26 cellular contexts compared by ENCODE assay signal in the genomic region with DNA sequence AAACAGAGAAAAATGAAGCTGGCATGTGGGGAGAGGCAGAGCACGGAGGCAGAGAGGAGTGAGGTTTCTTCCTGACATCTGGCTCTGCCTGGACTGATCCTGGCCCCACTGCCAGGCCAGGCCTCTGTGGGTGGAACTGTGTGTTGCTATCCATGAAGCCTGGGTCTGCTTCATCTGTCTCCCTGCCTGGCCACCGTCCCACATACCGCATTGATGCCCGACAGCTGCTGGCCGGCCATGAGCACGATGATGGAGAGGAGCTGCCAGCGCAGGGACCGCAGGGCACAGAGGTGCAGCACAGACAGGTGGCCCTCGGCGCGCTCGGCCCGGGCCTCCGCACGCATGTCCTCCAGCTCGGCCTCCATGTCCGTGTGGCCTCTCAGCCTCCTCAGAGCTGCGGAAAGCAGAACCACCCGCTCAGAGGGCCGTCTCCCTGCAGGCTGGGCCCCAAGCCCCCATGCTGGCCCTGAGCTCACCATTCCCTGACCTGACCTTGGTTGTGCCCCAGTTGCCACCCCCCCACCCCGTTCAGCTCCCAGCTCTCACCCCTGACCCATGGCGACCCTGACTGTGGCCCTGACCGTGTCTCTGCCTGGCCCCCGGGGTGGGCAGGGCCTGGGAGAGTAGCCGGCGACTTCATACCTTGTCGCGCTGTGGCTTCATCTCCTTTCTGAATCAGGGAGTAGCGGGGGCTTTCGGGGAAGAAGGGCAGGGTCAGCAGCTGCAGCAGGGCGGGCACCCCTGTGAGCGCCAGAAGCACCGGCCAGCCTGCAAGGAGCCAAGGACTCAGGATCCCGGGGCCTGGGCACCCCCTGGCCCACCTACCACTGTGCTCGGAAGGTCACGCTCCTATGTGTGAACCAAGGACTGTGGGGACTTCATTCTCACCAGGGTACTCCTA. TPM values are rescaled to one million over a fixed set of nuclear protein-coding genes. Genes with fewer than 3 reads are reported as not detected.
DNase-seq lines count a peak whose midpoint lies in the region; ATAC-seq, FAIRE-seq and TF ChIP-seq lines count a peak whose summit lies in the region.
"Had no signal": no experiment of that assay in that cellular context is flagged by ENCODE, and none has a peak within 500 bp of the region (broad histone marks: within the 10 kb centered on the region; RNA-seq: fewer than 3 reads in every experiment).

No MANE protein-coding gene starts in this region.

- H3K9me2 ChIP-seq in OCI-LY1 (ENCODE audit: low read depth, low read length) = no peaks in the 10 kb centered on the region

- intact Hi-C loops in psoas muscle (cut with DNase I) = loop anchor here (5.0 to 10.0 kb wide), 2 partner anchors 80 to 88 kb away; no protein-coding TSS in a partner anchor

- H3K4me2 ChIP-seq in BLaER1 treated with 17β-estradiol and CSF1 and Interleukin-3, amounts not matched to agents 10 nM and 100 nM = peak overlapping the region in 10 of 11 experiments; percentile 28 to 87 (median 62); a peak in 17 of 22 replicates
- no peak overlapping the region for H3K4me2 ChIP-seq in OCI-LY1 (ENCODE audit: low read length)
- H3K4me2 ChIP-seq: A549, GM23338, KMS-11 had no signal

- DNase-seq in myocyte (ENCODE audit: low read depth) = peak; percentile 53
- no peak for DNase-seq in psoas muscle
- DNase-seq in GM12891 (ENCODE audit: insufficient read length, low spot score) = no peak
- no peak for DNase-seq in BE2C
- DNase-seq in H54 (ENCODE audit: insufficient read length, low spot score) = no peak
- DNase-seq: AML-193; CD8-positive, alpha-beta memory T cell; DMS153; HCEC 1CT; MM.1S; NCI-H2029; NCI-H446 treated with DMSO at 0.1 percent for 48 hours; NCI-H526; NCI-H82; NK-92 treated with Interleukin-12 subunit alpha and Interleukin-12 subunit beta, amount 100 ng/mL, for 24 hours; SHP77 treated with DMSO at 0.1 percent for 48 hours had no signal

- H3K4me1 ChIP-seq in BLaER1 treated with 17β-estradiol and CSF1 and Interleukin-3, amounts not matched to agents 10 nM and 100 nM = peaks cover 33 to 91% (median 80%) of the 10 kb centered on the region in 10 experiments
- peaks cover 42% of the 10 kb centered on the region for H3K4me1 ChIP-seq in OCI-LY1 (ENCODE audit: insufficient read depth, low read length, severe bottlenecking)
- no peaks in the 10 kb centered on the region for H3K4me1 ChIP-seq in psoas muscle
- no peaks in the 10 kb centered on the region for H3K4me1 ChIP-seq in BE2C
- H3K4me1 ChIP-seq: A549 had no signal

- H3K27ac ChIP-seq in BLaER1 treated with 17β-estradiol and CSF1 and Interleukin-3, amounts not matched to agents 10 nM and 100 nM = no peak overlapping the region
- H3K27ac ChIP-seq in OCI-LY1 (ENCODE audit: low read depth, low read length, poor library complexity, severe bottlenecking) (peak overlapping the region; percentile 45), psoas muscle (no peak overlapping the region)
- H3K27ac ChIP-seq: A549, HL-60, KMS-11, RWPE1 had no signal

- no peaks in the 10 kb centered on the region for H3F3A ChIP-seq in OCI-LY1 (ENCODE audit: insufficient read depth, low read length)

- H3K79me2 ChIP-seq in OCI-LY1 (ENCODE audit: insufficient read depth, low read length) = no peaks in the 10 kb centered on the region

- ATAC-seq in psoas muscle = peak in 3 of 4 donors; percentile 32 to 85 (median 62)
- ATAC-seq: A549, GM23338 had no signal

- TF ChIP-seq POLR2A in GM12891 (IDR thresholded peaks at IDR 0.05; ENCODE audit: low read depth, low read length) (no peak), H54 (IDR thresholded peaks at IDR 0.05; ENCODE audit: low read depth, low read length) (no peak)

- 68 to 70% (median 69%) methylated on average over 36 of the region's 36 CpGs for WGBS in psoas muscle, 3 donors

- no peaks in the 10 kb centered on the region for H3K9me3 ChIP-seq in BLaER1 treated with 17β-estradiol and CSF1 and Interleukin-3, amounts not matched to agents 10 nM and 100 nM (replicated peaks in 1 of 11)
- no peaks in the 10 kb centered on the region for H3K9me3 ChIP-seq in OCI-LY1 (ENCODE audit: low read length)
- no peaks in the 10 kb centered on the region for H3K9me3 ChIP-seq in psoas muscle
- H3K9me3 ChIP-seq in BE2C = no peaks in the 10 kb centered on the region
- H3K9me3 ChIP-seq: A549 had no signal

- no peak overlapping the region for H2AFZ ChIP-seq in OCI-LY1 (ENCODE audit: low read length)
- H2AFZ ChIP-seq: GM23338 had no signal

- TF ChIP-seq CTCF in OCI-LY1 (IDR thresholded peaks at IDR 0.05; ENCODE audit: low read length) = no peak
- TF ChIP-seq CTCF in psoas muscle (IDR thresholded peaks at IDR 0.05) = no peak
- TF ChIP-seq CTCF in BE2C (IDR thresholded peaks at IDR 0.05; ENCODE audit: low read depth, low read length) = no peak

- H3K4me3 ChIP-seq in BLaER1 treated with 17β-estradiol and CSF1 and Interleukin-3, amounts not matched to agents 10 nM and 100 nM = no peak overlapping the region
- H3K4me3 ChIP-seq in OCI-LY1 (ENCODE audit: low read depth, low read length, poor library complexity, severe bottlenecking) (no peak overlapping the region), psoas muscle (no peak overlapping the region), BE2C (ENCODE audit: low read depth, low read length) (no peak overlapping the region)
- H3K4me3 ChIP-seq: A549, GM23338 had no signal

- FAIRE-seq in GM12891 (lab: Jason Lieb, UNC) (no peak), H54 (lab: Jason Lieb, UNC) (no peak)
- FAIRE-seq: A549, GM18507 had no signal

- peaks cover 0 to 10% (median 0%) of the 10 kb centered on the region in 11 experiments; a peak in 3 of 22 replicates for H3K27me3 ChIP-seq in BLaER1 treated with 17β-estradiol and CSF1 and Interleukin-3, amounts not matched to agents 10 nM and 100 nM
- H3K27me3 ChIP-seq in OCI-LY1 (ENCODE audit: insufficient read depth, low read length) (0 out of 2 replicates have a peak, but pooled peaks cover 6% of the 10 kb centered on the region), psoas muscle (ENCODE audit: insufficient read depth in 3 of 3, low read length in 2 of 3) (no peaks in the 10 kb centered on the region), BE2C (no peaks in the 10 kb centered on the region)

- no peak overlapping the region for H3K9ac ChIP-seq in BLaER1 treated with 17β-estradiol and CSF1 and Interleukin-3, amounts not matched to agents 10 nM and 100 nM
- H3K9ac ChIP-seq in OCI-LY1 (ENCODE audit: low read length) = no peak overlapping the region; the same call in 1 of the 2 replicates
- H3K9ac ChIP-seq: KMS-11 had no signal

- no peaks in the 10 kb centered on the region for H3K36me3 ChIP-seq in BLaER1 treated with 17β-estradiol and CSF1 and Interleukin-3, amounts not matched to agents 10 nM and 100 nM
- H3K36me3 ChIP-seq in OCI-LY1 (ENCODE audit: insufficient read depth, low read length) (no peaks in the 10 kb centered on the region), psoas muscle (ENCODE audit: insufficient read depth in 1 of 2, low read depth in 1 of 2) (no peaks in the 10 kb centered on the region), BE2C (no peaks in the 10 kb centered on the region)

- no peaks in the 10 kb centered on the region for H4K20me1 ChIP-seq in BLaER1 treated with 17β-estradiol and CSF1 and Interleukin-3, amounts not matched to agents 10 nM and 100 nM
- H4K20me1 ChIP-seq in OCI-LY1 (ENCODE audit: insufficient read depth, low read length) = no peaks in the 10 kb centered on the region

TF ChIP-seq in GM12891, 5 proteins besides CTCF, POLR2A, EP300 and RAD21:
- TF ChIP-seq SPI1 (IDR thresholded peaks at IDR 0.05; ENCODE audit: low read depth, low read length) (no peak), PAX5 (IDR thresholded peaks at IDR 0.05; ENCODE audit: insufficient read depth, low read length, severe bottlenecking) (no peak)

RNA-seq across cellular contexts. Expression of a gene that starts 11.5 kb away (rescaled TPM):
- total RNA-seq in myocyte (not detected in 2 replicates), psoas muscle (not detected)
- not detected for polyA plus RNA-seq in myocyte (2012)
- polyA plus RNA-seq in psoas muscle = not detected
- not detected for polyA plus RNA-seq in GM12891 (2012; ENCODE audit: low read depth, missing spikeins)
- not detected for polyA plus RNA-seq in BE2C (2012; ENCODE audit: insufficient read depth, insufficient read length, low read depth)
- total RNA-seq: CD8-positive, alpha-beta memory T cell; GM23338 had no signal
- polyA plus RNA-seq: A549; CD14-positive monocyte; CD8-positive, alpha-beta memory T cell; GM23338; IgD-negative memory B cell had no signal

RNA-seq across cellular contexts. Expression of a gene that starts 54.7 kb away (rescaled TPM):
- total RNA-seq in myocyte (11.1 and 12.6 TPM in 2 replicates), psoas muscle (10 to 100 TPM; 12.8 to 97.9 (median 55.5) TPM)
- polyA plus RNA-seq in myocyte (2012) = 5.4 TPM
- 10 to 100 TPM; 13.2 to 36.8 (median 31.7) TPM for polyA plus RNA-seq in psoas muscle
- polyA plus RNA-seq in GM12891 (2012; ENCODE audit: low read depth, missing spikeins) = 67.7 TPM
- not detected for polyA plus RNA-seq in BE2C (2012; ENCODE audit: insufficient read depth, insufficient read length, low read depth)
- total RNA-seq: CD8-positive, alpha-beta memory T cell had no signal
- polyA plus RNA-seq: CD8-positive, alpha-beta memory T cell; GM23338 had no signal
